In the genomic region with DNA sequence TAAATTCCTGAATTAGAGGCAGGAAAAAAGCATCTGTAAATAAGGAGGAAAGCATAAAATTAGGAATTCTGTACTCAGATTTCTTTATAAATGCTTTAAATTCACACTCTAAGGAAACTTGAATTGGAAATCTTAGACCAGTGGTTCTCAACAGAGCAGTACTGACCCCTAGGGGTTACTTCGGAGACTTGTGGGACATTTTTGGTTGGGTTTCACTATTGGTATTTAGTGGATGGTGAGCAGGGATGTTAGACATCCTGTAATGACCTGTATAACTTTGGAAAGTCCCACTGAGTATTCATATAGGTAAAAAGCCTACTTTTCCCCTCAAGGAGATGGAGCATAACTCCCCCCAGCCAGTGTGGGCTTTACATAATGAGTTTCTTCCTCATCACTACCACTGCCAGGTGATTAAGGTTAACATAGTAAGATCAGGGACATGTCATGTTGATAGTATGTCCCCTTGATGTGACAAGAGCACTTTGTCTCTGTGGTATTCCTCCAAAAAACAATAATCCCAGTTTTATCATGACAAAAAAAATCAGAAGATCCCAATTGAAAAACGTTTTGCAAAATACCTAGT, we compare ENCODE assay signal across 9 cellular contexts. TPM values are rescaled to one million over a fixed set of nuclear protein-coding genes. Genes with fewer than 3 reads are reported as not detected.
DNase-seq lines count a peak whose midpoint lies in the region; ATAC-seq, FAIRE-seq and TF ChIP-seq lines count a peak whose summit lies in the region.
"Had no signal": no experiment of that assay in that cellular context is flagged by ENCODE, and none has a peak within 500 bp of the region (broad histone marks: within the 10 kb centered on the region; RNA-seq: fewer than 3 reads in every experiment).

No MANE protein-coding gene starts in this region.

- H3K27me3 ChIP-seq in bronchial epithelial cell (ENCODE audit: control insufficient read depth, insufficient read depth, low read length) (no peaks in the 10 kb centered on the region), thyroid gland (no peaks in the 10 kb centered on the region)

- no peak for FAIRE-seq in bronchial epithelial cell (lab: Jason Lieb, UNC)

- TF ChIP-seq CTCF in bronchial epithelial cell (IDR thresholded peaks at IDR 0.05; ENCODE audit: insufficient read depth, low read length, severe bottlenecking) (peak; percentile 61), thyroid gland (IDR thresholded peaks at IDR 0.05) (peak; percentile 46 to 78 (median 54))

- no peak for TF ChIP-seq POLR2A in thyroid gland (IDR thresholded peaks at IDR 0.05)

- in situ Hi-C loops in SK-MEL-5 (cut with HindIII; ENCODE audit: low pct_unique_long_range_greater_than_20kb, low sequenced_read_pairs): no loop called here

- H3K27ac ChIP-seq in thyroid gland: no peak overlapping the region

- WGBS in thyroid gland, 2 donors: 14% methylated on average over 2 of the region's 2 CpGs

- H3K36me3 ChIP-seq in bronchial epithelial cell (ENCODE audit: control insufficient read depth, insufficient read depth, low read length) (peaks cover 2% of the 10 kb centered on the region), thyroid gland (no peaks in the 10 kb centered on the region)

- H3K9me3 ChIP-seq in thyroid gland: no peaks in the 10 kb centered on the region

- peaks cover 11 to 12% of the 10 kb centered on the region in 2 donors for H3K4me1 ChIP-seq in thyroid gland

- ATAC-seq in activated CD4-positive, CD25-positive, alpha-beta regulatory T cell treated with anti-CD3 and anti-CD28 coated beads, Interleukin-2, amount 50 U/mL, for 24 hours: peak; percentile 74 to 80
- peak; percentile 75 for ATAC-seq in GM21529 (IDR thresholded peaks at IDR 0.05; ENCODE audit: unreplicated experiment)

- DNase-seq in activated CD4-positive, CD25-positive, alpha-beta regulatory T cell treated with anti-CD3 and anti-CD28 coated beads, Interleukin-2, amount 50 U/mL, for 72 hours: no peak
- DNase-seq in KG1 (lab: John Stamatoyannopoulos, UW) (peak; percentile 11), SK-MEL-5 (ENCODE audit: low read depth, low spot score) (peak; percentile 65), bronchial epithelial cell (ENCODE audit: low read depth) (peak; percentile 62), kidney tubule cell (ENCODE audit: low spot score) (peak; percentile 58), thyroid gland (peak in 1 of 2 donors; percentile 18)
- DNase-seq: left cardiac atrium had no signal

- no peak overlapping the region for H3K4me3 ChIP-seq in bronchial epithelial cell (ENCODE audit: low read depth, low read length)
- no peak overlapping the region for H3K4me3 ChIP-seq in thyroid gland (replicated peaks in 1 of 3)

- intact Hi-C loops in thyroid gland (cut with DNase I): no loop called here

RNA-seq across cellular contexts. Expression of a gene that starts 31.0 kb away (rescaled TPM):
- 349 and 373 TPM in 2 replicates for total RNA-seq in SK-MEL-5 (2014; rRNA removed; shearing (Covaris generic))
- polyA plus RNA-seq in SK-MEL-5 (2015; cell fraction: cytosol; rRNA removed): 185 and 208 TPM in 2 replicates
- 53.2 and 63.3 TPM in 2 replicates for polyA plus RNA-seq in SK-MEL-5 (2015; cell fraction: nucleus; rRNA removed)
- 95.0 and 97.8 TPM in 2 replicates for total RNA-seq in bronchial epithelial cell
- 100 to 1,000 TPM in 2 of 4 donors, 10 to 100 TPM in 2; 90.0 to 105 (median 96.7) TPM for total RNA-seq in thyroid gland

RNA-seq across cellular contexts. Expression of a gene that starts 32.2 kb away (rescaled TPM):
- total RNA-seq in SK-MEL-5 (2014; rRNA removed; shearing (Covaris generic)): 10.3 and 11.9 TPM in 2 replicates
- polyA plus RNA-seq in SK-MEL-5 (2015; cell fraction: cytosol; rRNA removed): 5.8 and 6.2 TPM in 2 replicates
- 4.9 and 5.5 TPM in 2 replicates for polyA plus RNA-seq in SK-MEL-5 (2015; cell fraction: nucleus; rRNA removed)
- total RNA-seq in bronchial epithelial cell (4.5 and 9.6 TPM in 2 replicates), thyroid gland (10 to 100 TPM; 17.3 to 32.0 (median 27.4) TPM)

RNA-seq across cellular contexts. Expression of a gene that starts 43.1 kb away (rescaled TPM):
- under 0.01 TPM in 1 of 2 replicates, not detected in the other for total RNA-seq in SK-MEL-5 (2014; rRNA removed; shearing (Covaris generic))
- polyA plus RNA-seq in SK-MEL-5 (2015; cell fraction: cytosol; rRNA removed): 0.01 and 0.05 TPM in 2 replicates
- 0.06 TPM in 1 of 2 replicates, not detected in the other for polyA plus RNA-seq in SK-MEL-5 (2015; cell fraction: nucleus; rRNA removed)
- not detected in 2 replicates for total RNA-seq in bronchial epithelial cell
- total RNA-seq in thyroid gland: 1 to 10 TPM in 1 of 4 donors, under 1 TPM in 3; 0.04 to 4.8 (median 0.12) TPM
- total RNA-seq: left cardiac atrium had no signal
